Comparison of ENCODE assay signal across 1 cellular context in genomic region chr3:138441256-138441655, GRCh38.
TF ChIP-seq lines count a peak whose summit lies in the region.

No MANE protein-coding gene starts in this region.

TF ChIP-seq in SK-N-SH, 30 proteins besides CTCF, POLR2A, EP300 and RAD21 (continued from another document):
- TF ChIP-seq REST (IDR thresholded peaks at IDR 0.05; ENCODE audit: low read depth, low read length): no peak
- TF ChIP-seq FOXJ3 (CRISPR knock-in tag; IDR thresholded peaks at IDR 0.05): no peak
- no peak for TF ChIP-seq NRF1 (IDR thresholded peaks at IDR 0.05; ENCODE audit: low read depth, low read length)
- TF ChIP-seq RXRA (IDR thresholded peaks at IDR 0.05; ENCODE audit: borderline replicate concordance, low read depth): no peak
- no peak for TF ChIP-seq EZH2phosphoT487 (IDR thresholded peaks at IDR 0.05; ENCODE audit: borderline replicate concordance, low read depth)
- TF ChIP-seq CHD2 (IDR thresholded peaks at IDR 0.05; ENCODE audit: low read length, partially characterized antibody): no peak
- TF ChIP-seq TCF12 (IDR thresholded peaks at IDR 0.05): no peak
- TF ChIP-seq JUND (IDR thresholded peaks at IDR 0.05): no peak
- no peak for TF ChIP-seq MXI1 (IDR thresholded peaks at IDR 0.05; ENCODE audit: low read depth, low read length)
- TF ChIP-seq USF2 (IDR thresholded peaks at IDR 0.05; ENCODE audit: borderline replicate concordance, low read depth, low read length): no peak
- TF ChIP-seq GATA2 (CRISPR knock-in tag; IDR thresholded peaks at IDR 0.05): no peak
- TF ChIP-seq MEF2A (IDR thresholded peaks at IDR 0.05; ENCODE audit: borderline replicate concordance, low read depth): no peak
- no peak for TF ChIP-seq ZBTB33 (IDR thresholded peaks at IDR 0.05; ENCODE audit: borderline replicate concordance, low read depth)
